Comparison of ENCODE assay signal across 9 cellular contexts in the genomic region with DNA sequence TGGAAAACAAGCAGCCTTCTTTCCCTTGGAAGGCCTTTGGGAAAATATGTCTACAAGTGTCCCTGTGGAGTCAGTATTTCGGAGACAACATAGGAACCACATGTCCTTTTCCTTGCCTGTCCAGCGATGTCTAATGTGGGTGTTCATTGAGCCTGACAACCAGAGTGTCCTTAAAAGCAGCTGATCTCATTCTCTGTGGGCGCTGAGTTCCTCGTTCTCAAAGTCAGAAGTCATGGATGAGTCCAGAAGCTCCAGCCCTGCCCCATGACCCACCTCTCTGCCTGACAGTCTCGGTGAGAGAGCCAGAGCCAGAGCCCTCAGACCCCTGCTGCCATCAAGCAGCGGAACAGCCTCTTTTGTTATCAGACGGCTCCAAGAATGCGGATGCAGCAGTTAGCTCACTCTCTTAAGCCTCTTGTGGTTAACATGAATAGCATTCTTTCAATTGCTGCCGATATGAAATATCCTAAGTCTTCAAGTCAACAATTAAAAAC.
A peak's percentile ranks its signal among the peaks of the same experiment; 100 is the strongest.
DNase-seq lines count a peak whose midpoint lies in the region; ATAC-seq, FAIRE-seq and TF ChIP-seq lines count a peak whose summit lies in the region.
"Had no signal": no experiment of that assay in that cellular context is flagged by ENCODE, and none has a peak within 500 bp of the region (broad histone marks: within the 10 kb centered on the region; RNA-seq: fewer than 3 reads in every experiment).

No MANE protein-coding gene starts in this region.

- H3K9me3 ChIP-seq in PC-9 (ENCODE audit: insufficient read depth, low read depth), result peaks cover 3% of the 10 kb centered on the region

- H3K4me1 ChIP-seq in PC-9 (replicated peaks; ENCODE audit: insufficient read depth) (0 out of 2 replicates have a peak, but pooled peaks cover 13% of the 10 kb centered on the region), foreskin keratinocyte (peaks cover 38% of the 10 kb centered on the region)

- no TSS peak for BruUV-seq in PC-9 (replicated peaks; lab: Mats Ljungman, UMichigan)

- CTCF ChIA-PET in PC-9 (lab: Charles Lee), result interaction anchor here (0.9 kb wide), 1 partner anchor 16 kb away, joined by 3 read pairs; no protein-coding TSS in a partner anchor

- peaks cover 1% of the 10 kb centered on the region for H3K36me3 Mint-ChIP-seq in progenitor cell of endocrine pancreas (ENCODE audit: insufficient read depth)

- no peak overlapping the region for H3K4me3 Mint-ChIP-seq in progenitor cell of endocrine pancreas (ENCODE audit: low read depth)
- H3K4me3 Mint-ChIP-seq: activated T-cell treated with anti-CD3 and anti-CD28 coated beads, Interleukin-2, amount 50 U/mL, for 4 hours had no signal

- no peaks in the 10 kb centered on the region for H3K36me3 ChIP-seq in PC-9 (ENCODE audit: low read depth)

- H3K27ac Mint-ChIP-seq in progenitor cell of endocrine pancreas, result peak overlapping the region; percentile 58

- H3K4me3 ChIP-seq in PC-9, result no peak overlapping the region

- H3K9me3 Mint-ChIP-seq in progenitor cell of endocrine pancreas (ENCODE audit: low read depth), result peaks cover 6% of the 10 kb centered on the region

- no peaks in the 10 kb centered on the region for H3K27me3 Mint-ChIP-seq in progenitor cell of endocrine pancreas

- TF ChIP-seq POLR2A in H54 (IDR thresholded peaks at IDR 0.05; ENCODE audit: low read depth, low read length), result peak; percentile 20; the same call in 1 of the 2 replicates

- peaks cover 3% of the 10 kb centered on the region; the same call in 1 of the 2 replicates for H3F3A ChIP-seq in PC-9 (ENCODE audit: insufficient read depth, low read depth)

- H3K27ac ChIP-seq in PC-9 (no peak overlapping the region), foreskin keratinocyte (no peak overlapping the region)

- peak; percentile 88 for FAIRE-seq in H54 (lab: Jason Lieb, UNC)

- peaks cover 5% of the 10 kb centered on the region for H3K4me1 Mint-ChIP-seq in progenitor cell of endocrine pancreas (ENCODE audit: low read depth)

- no peaks in the 10 kb centered on the region for H4K20me1 ChIP-seq in PC-9 (ENCODE audit: insufficient read depth)

- no peaks in the 10 kb centered on the region for H3K9me2 ChIP-seq in PC-9 (ENCODE audit: insufficient read depth)

- H2AFZ ChIP-seq in PC-9, result 0 out of 2 replicates have a peak overlapping the region, but pooled peaks have one; percentile 63

- DNase-seq in H54 (ENCODE audit: insufficient read length, low spot score) (peak; percentile 33), PC-9 (peak; percentile 90 to 92), foreskin keratinocyte (peak in 1 of 2 donors; percentile 77), progenitor cell of endocrine pancreas (ENCODE audit: low spot score, unreplicated experiment) (peak; percentile 19), NCI-H1436 (lab: John Stamatoyannopoulos, UW) (no peak), left colon (no peak)
- no peak for DNase-seq in activated CD8-positive, alpha-beta memory T cell treated with anti-CD3 and anti-CD28 coated beads for 24 hours
- DNase-seq: activated T-cell treated with anti-CD3 and anti-CD28 coated beads, Interleukin-2, amount 50 U/mL, for 4 hours had no signal

- POLR2A ChIA-PET in PC-9 (lab: Charles Lee; ENCODE audit: unreplicated experiment), result interaction anchor here (0.6 to 1.1 kb wide), 3 partner anchors 175 to 329 kb away, joined by 4 to 6 read pairs (median 5); a partner anchor contains a TSS

- TF ChIP-seq CTCF in PC-9 (conservative IDR thresholded peaks at IDR 0.05) (no peak), foreskin keratinocyte (conservative IDR thresholded peaks at IDR 0.05) (peak; percentile 31), progenitor cell of endocrine pancreas (IDR thresholded peaks at IDR 0.05; ENCODE audit: unreplicated experiment) (peak; percentile 30)

- peak overlapping the region; percentile 7; the same call in 1 of the 2 replicates for H3K4me2 ChIP-seq in PC-9

- intact Hi-C loops in PC-9 (cut with micrococcal nuclease; ENCODE audit: unreplicated experiment), result loop anchor here (1.0 to 2.0 kb wide), 7 partner anchors 14 to 329 kb away; a partner anchor contains a TSS
- intact Hi-C loops in left colon (cut with DNase I, micrococcal nuclease), result no loop called here

- H3K27me3 ChIP-seq in PC-9 (ENCODE audit: insufficient read depth, low read depth), result no peaks in the 10 kb centered on the region
- H3K27me3 ChIP-seq in foreskin keratinocyte, result no peaks in the 10 kb centered on the region

- H3K79me2 ChIP-seq in PC-9 (ENCODE audit: low read depth), result no peaks in the 10 kb centered on the region

- ATAC-seq in foreskin keratinocyte (peak; percentile 88), GM21825 (IDR thresholded peaks at IDR 0.05; ENCODE audit: unreplicated experiment) (no peak), left colon (no peak)
- ATAC-seq: activated T-cell treated with anti-CD3 and anti-CD28 coated beads, Interleukin-2, amount 50 U/mL, for 4 hours had no signal

Comparison
In these comparisons a context has a peak if more than half of its experiments do, and no peak if none do; other contexts are left out.
1. DNase-seq: peak in H54 (single experiment), PC-9 (2 of 2) and progenitor cell of endocrine pancreas (single experiment); none in NCI-H1436 (single experiment), activated CD8-positive, alpha-beta memory T cell treated with anti-CD3 and anti-CD28 coated beads for 24 hours (single experiment) and left colon (0 of 2).